25 cellular contexts compared by ENCODE assay signal in the genomic region with DNA sequence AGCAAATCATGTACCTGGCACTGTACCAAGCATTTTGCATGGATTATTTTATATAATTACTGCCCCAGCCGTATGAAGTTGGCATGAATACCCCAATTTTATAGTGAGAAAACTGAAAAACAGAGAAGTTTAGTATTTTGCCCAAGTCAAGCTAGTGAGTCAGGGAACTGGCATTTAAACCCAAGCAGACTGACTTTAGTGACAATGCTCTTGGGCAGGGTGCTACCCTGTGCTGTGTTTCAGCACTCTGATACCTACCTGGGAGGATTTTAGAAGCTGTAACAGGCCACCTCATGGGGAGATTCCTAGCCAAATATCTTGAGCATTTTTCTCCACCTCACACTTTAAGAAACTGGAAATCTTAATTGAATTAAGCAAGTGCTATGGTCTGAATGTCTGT.
"Had no signal": no experiment of that assay in that cellular context is flagged by ENCODE, and none has a peak within 500 bp of the region (broad histone marks: within the 10 kb centered on the region; RNA-seq: fewer than 3 reads in every experiment).

No MANE protein-coding gene starts in this region.

- H3K36me3 ChIP-seq: esophagus muscularis mucosa, spleen, thoracic aorta, WERI-Rb-1 had no signal

- H3K4me2 ChIP-seq: hepatocyte had no signal

- H3K27ac ChIP-seq: body of pancreas, esophagus muscularis mucosa, hepatocyte, spleen, thoracic aorta, WERI-Rb-1 had no signal

- H3K4me1 ChIP-seq: body of pancreas, esophagus muscularis mucosa had no signal

- H3K27ac Mint-ChIP-seq: activated CD4-positive, alpha-beta memory T cell treated with anti-CD3 and anti-CD28 coated beads for 36 hours; activated CD4-positive, alpha-beta T cell treated with anti-CD3 and anti-CD28 coated beads, Interleukin-2, amount 10 ng/mL, durations not matched to agents 24 days and 14 days; activated naive CD4-positive, alpha-beta T cell treated with anti-CD3 and anti-CD28 coated beads for 36 hours; activated T-helper 1 cell treated with anti-CD3 and anti-CD28 coated beads, Interleukin-12 subunit alpha, Interleukin-12 subunit beta, Interleukin-2, Interleukin-4 antibody, amounts not matched to agents 30 ng/mL and 10 ng/mL and 1 ng/mL, durations not matched to agents 14 hours and 24 hours and 36 hours; natural killer cell treated with Interleukin-12 subunit alpha and Interleukin-12 subunit beta and Interleukin-15 and Interleukin-18, amount 100 ng/mL, for 72 hours had no signal

- H3K9me3 Mint-ChIP-seq: natural killer cell treated with Interleukin-12 subunit alpha and Interleukin-12 subunit beta and Interleukin-15 and Interleukin-18, amount 100 ng/mL, for 72 hours had no signal

- H3K27me3 ChIP-seq: body of pancreas, esophagus muscularis mucosa, hepatocyte, spleen had no signal

- H3K4me3 ChIP-seq: body of pancreas, esophagus muscularis mucosa, hepatocyte, mucosa of descending colon, spleen, thoracic aorta had no signal

- H3K9me3 ChIP-seq: body of pancreas, esophagus muscularis mucosa, mucosa of descending colon, spleen, thoracic aorta had no signal

- DNase-seq: activated CD4-positive, alpha-beta memory T cell treated with anti-CD3 and anti-CD28 coated beads for 36 hours; activated CD4-positive, alpha-beta T cell treated with anti-CD3 and anti-CD28 coated beads, Interleukin-2, amount 10 ng/mL, durations not matched to agents 24 days and 14 days; activated CD4-positive, CD25-positive, alpha-beta regulatory T cell treated with anti-CD3 and anti-CD28 coated beads, Interleukin-2, amount 50 U/mL, for 72 hours; activated CD8-positive, alpha-beta memory T cell treated with anti-CD3 and anti-CD28 coated beads, Interleukin-2, amount 50 U/mL, for 4 hours; activated effector memory CD4-positive, alpha-beta T cell treated with anti-CD3 and anti-CD28 coated beads, Interleukin-2, amount 50 U/mL, for 16 hours; activated naive CD4-positive, alpha-beta T cell treated with anti-CD3 and anti-CD28 coated beads for 36 hours; activated T-cell treated with anti-CD3 and anti-CD28 coated beads, Interleukin-2, amount 50 U/mL, for 1 hour; amygdala; body of pancreas; dermis blood vessel endothelial cell; effector CD4-positive, alpha-beta T cell; islet precursor cell; left ventricle myocardium superior; mucosa of descending colon; posterior cingulate gyrus; right cardiac atrium; spleen; stimulated activated naive CD4-positive, alpha-beta T cell treated with Interleukin-2 at 50 U/mL for 16 hours; trophoblast cell; WERI-Rb-1 had no signal

- H3K4me3 Mint-ChIP-seq: activated CD4-positive, alpha-beta memory T cell treated with anti-CD3 and anti-CD28 coated beads for 36 hours; activated CD4-positive, alpha-beta T cell treated with anti-CD3 and anti-CD28 coated beads, Interleukin-2, amount 10 ng/mL, durations not matched to agents 24 days and 14 days; activated naive CD4-positive, alpha-beta T cell treated with anti-CD3 and anti-CD28 coated beads for 36 hours; activated T-helper 1 cell treated with anti-CD3 and anti-CD28 coated beads, Interleukin-12 subunit alpha, Interleukin-12 subunit beta, Interleukin-2, Interleukin-4 antibody, amounts not matched to agents 30 ng/mL and 10 ng/mL and 1 ng/mL, durations not matched to agents 14 hours and 24 hours and 36 hours; natural killer cell treated with Interleukin-12 subunit alpha and Interleukin-12 subunit beta and Interleukin-15 and Interleukin-18, amount 100 ng/mL, for 72 hours had no signal

- H3K79me2 ChIP-seq: hepatocyte had no signal

- H3K36me3 Mint-ChIP-seq: activated CD4-positive, alpha-beta memory T cell treated with anti-CD3 and anti-CD28 coated beads for 36 hours; natural killer cell treated with Interleukin-12 subunit alpha and Interleukin-12 subunit beta and Interleukin-15 and Interleukin-18, amount 100 ng/mL, for 72 hours had no signal

- H2AFZ ChIP-seq: hepatocyte had no signal

- H3K27me3 Mint-ChIP-seq: activated CD4-positive, alpha-beta memory T cell treated with anti-CD3 and anti-CD28 coated beads for 36 hours; activated CD4-positive, alpha-beta T cell treated with anti-CD3 and anti-CD28 coated beads, Interleukin-2, amount 10 ng/mL, durations not matched to agents 24 days and 14 days; natural killer cell treated with Interleukin-12 subunit alpha and Interleukin-12 subunit beta and Interleukin-15 and Interleukin-18, amount 100 ng/mL, for 72 hours had no signal

- ATAC-seq: body of pancreas; left ventricle myocardium superior; mucosa of descending colon; natural killer cell treated with Interleukin-12 subunit alpha and Interleukin-12 subunit beta and Interleukin-15 and Interleukin-18, amount 100 ng/mL, for 72 hours; right cardiac atrium had no signal
